7 cellular contexts compared by ENCODE assay signal in genomic region chr6:27145731-27146455, GRCh38.
DNase-seq lines count a peak whose midpoint lies in the region; ATAC-seq and TF ChIP-seq lines count a peak whose summit lies in the region.

No MANE protein-coding gene starts in this region.

- TF ChIP-seq POLR2A in tibial nerve (IDR thresholded peaks at IDR 0.05): peak in 1 of 2 donors; percentile 13

- peak; percentile 93 for DNase-seq in KG1 (lab: John Stamatoyannopoulos, UW)
- DNase-seq in OCI-LY7 (ENCODE audit: low spot score): peak; percentile 93
- DNase-seq in activated T-cell treated with anti-CD3 and anti-CD28 coated beads, Interleukin-2, amount 50 U/mL, for 4 hours: peak; percentile 44
- DNase-seq in fibroblast of mammary gland (ENCODE audit: low read depth): peak; percentile 93
- peak; percentile 83 for DNase-seq in natural killer cell treated with Interleukin-12 subunit alpha and Interleukin-12 subunit beta and Interleukin-15 and Interleukin-18, amount 100 ng/mL, for 72 hours (ENCODE audit: low spot score)
- peak; percentile 46 to 79 for DNase-seq in tibial nerve (ENCODE audit: low spot score in 2 of 2)

- intact Hi-C loops in OCI-LY7 (cut with micrococcal nuclease; ENCODE audit: unreplicated experiment): loop anchor here (1.0 to 10.0 kb wide), 5 partner anchors 14 to 1761 kb away; a partner anchor contains a TSS

- H3K27ac Mint-ChIP-seq in natural killer cell treated with Interleukin-12 subunit alpha and Interleukin-12 subunit beta and Interleukin-15 and Interleukin-18, amount 100 ng/mL, for 72 hours: no peak overlapping the region

- H3K9me2 ChIP-seq in OCI-LY7 (ENCODE audit: insufficient read depth, low read length): no peaks in the 10 kb centered on the region

- H3K36me3 Mint-ChIP-seq in activated T-cell treated with anti-CD3 and anti-CD28 coated beads, Interleukin-2, amount 50 U/mL, for 4 hours (ENCODE audit: insufficient read depth): peaks cover 2% of the 10 kb centered on the region
- peaks cover 5% of the 10 kb centered on the region for H3K36me3 Mint-ChIP-seq in natural killer cell treated with Interleukin-12 subunit alpha and Interleukin-12 subunit beta and Interleukin-15 and Interleukin-18, amount 100 ng/mL, for 72 hours

- no TSS peak for BruUV-seq in OCI-LY7 (replicated peaks; lab: Mats Ljungman, UMichigan)

- H2AFZ ChIP-seq in OCI-LY7 (ENCODE audit: low read length): no peak overlapping the region

- H3K79me2 ChIP-seq in OCI-LY7 (ENCODE audit: insufficient read depth, low read depth, low read length): peaks cover 29% of the 10 kb centered on the region; the same call in 1 of the 2 replicates

- 0 out of 2 replicates have a peak, but pooled peaks cover 3% of the 10 kb centered on the region for H3K36me3 ChIP-seq in OCI-LY7 (ENCODE audit: insufficient read depth, low read length)
- no peaks in the 10 kb centered on the region for H3K36me3 ChIP-seq in tibial nerve

- no peak for TF ChIP-seq CTCF in OCI-LY7 (conservative IDR thresholded peaks at IDR 0.05; ENCODE audit: low read length)
- TF ChIP-seq CTCF in fibroblast of mammary gland (conservative IDR thresholded peaks at IDR 0.05; ENCODE audit: control insufficient read depth, insufficient read depth, low read depth, low read length): no peak
- no peak for TF ChIP-seq CTCF in tibial nerve (IDR thresholded peaks at IDR 0.05)

- H3K27ac ChIP-seq in OCI-LY7 (ENCODE audit: low read depth, low read length, poor library complexity, severe bottlenecking) (peak overlapping the region; percentile 99), tibial nerve (peak overlapping the region; percentile 87 to 92 (median 90))

- peak overlapping the region; percentile 73 for H3K4me3 ChIP-seq in OCI-LY7 (ENCODE audit: low read depth, low read length, poor library complexity, severe bottlenecking)
- peak overlapping the region; percentile 90 for H3K4me3 ChIP-seq in fibroblast of mammary gland (ENCODE audit: control insufficient read depth, low read depth, low read length)
- peak overlapping the region; percentile 56 to 68 (median 60) for H3K4me3 ChIP-seq in tibial nerve

- H3K4me3 Mint-ChIP-seq in activated T-cell treated with anti-CD3 and anti-CD28 coated beads, Interleukin-2, amount 50 U/mL, for 4 hours: no peak overlapping the region
- H3K4me3 Mint-ChIP-seq in natural killer cell treated with Interleukin-12 subunit alpha and Interleukin-12 subunit beta and Interleukin-15 and Interleukin-18, amount 100 ng/mL, for 72 hours: no peak overlapping the region

- peaks cover 70% of the 10 kb centered on the region for H3K4me1 ChIP-seq in OCI-LY7 (ENCODE audit: insufficient read depth, low read length, poor library complexity, severe bottlenecking)
- peaks cover 0 to 18% (median 9%) of the 10 kb centered on the region in 4 donors for H3K4me1 ChIP-seq in tibial nerve

- WGBS in tibial nerve, 2 donors: 0 to 1% methylated on average over 25 of the region's 25 CpGs

- no peaks in the 10 kb centered on the region for H3K27me3 Mint-ChIP-seq in activated T-cell treated with anti-CD3 and anti-CD28 coated beads, Interleukin-2, amount 50 U/mL, for 4 hours (ENCODE audit: low read depth)
- no peaks in the 10 kb centered on the region for H3K27me3 Mint-ChIP-seq in natural killer cell treated with Interleukin-12 subunit alpha and Interleukin-12 subunit beta and Interleukin-15 and Interleukin-18, amount 100 ng/mL, for 72 hours

- peak; percentile 30 for ATAC-seq in GM18867 (IDR thresholded peaks at IDR 0.05; ENCODE audit: unreplicated experiment)
- ATAC-seq in activated T-cell treated with anti-CD3 and anti-CD28 coated beads, Interleukin-2, amount 50 U/mL, for 4 hours: peak; percentile 53 to 55
- peak; percentile 50 to 60 for ATAC-seq in natural killer cell treated with Interleukin-12 subunit alpha and Interleukin-12 subunit beta and Interleukin-15 and Interleukin-18, amount 100 ng/mL, for 72 hours

- H3K27me3 ChIP-seq in tibial nerve: no peaks in the 10 kb centered on the region

- POLR2A ChIA-PET in OCI-LY7 (lab: Charles Lee): interaction anchor here (0.6 to 10.1 kb wide), 24 partner anchors 8 to 1123 kb away, joined by 3 to 235 read pairs (median 6); partner anchors contain the start of gene ZSCAN16

- H3K4me2 ChIP-seq in OCI-LY7 (ENCODE audit: low read length): peak overlapping the region; percentile 86

- no peaks in the 10 kb centered on the region for H3K9me3 Mint-ChIP-seq in activated T-cell treated with anti-CD3 and anti-CD28 coated beads, Interleukin-2, amount 50 U/mL, for 4 hours
- no peaks in the 10 kb centered on the region for H3K9me3 Mint-ChIP-seq in natural killer cell treated with Interleukin-12 subunit alpha and Interleukin-12 subunit beta and Interleukin-15 and Interleukin-18, amount 100 ng/mL, for 72 hours

- no peaks in the 10 kb centered on the region for H3K9me3 ChIP-seq in OCI-LY7 (ENCODE audit: low read length)
- no peaks in the 10 kb centered on the region for H3K9me3 ChIP-seq in tibial nerve

- TF ChIP-seq EP300 in tibial nerve (IDR thresholded peaks at IDR 0.05): peak in 1 of 2 donors; percentile 84

- peaks cover 20% of the 10 kb centered on the region for H3K4me1 Mint-ChIP-seq in activated T-cell treated with anti-CD3 and anti-CD28 coated beads, Interleukin-2, amount 50 U/mL, for 4 hours (ENCODE audit: low read depth)
- H3K4me1 Mint-ChIP-seq in natural killer cell treated with Interleukin-12 subunit alpha and Interleukin-12 subunit beta and Interleukin-15 and Interleukin-18, amount 100 ng/mL, for 72 hours (ENCODE audit: low read depth in 2 of 2): peaks cover 14 to 22% of the 10 kb centered on the region in 2 donors

- no peaks in the 10 kb centered on the region for H4K20me1 ChIP-seq in OCI-LY7 (ENCODE audit: insufficient read depth, low read length)

- CTCF ChIA-PET in OCI-LY7 (lab: Charles Lee; ENCODE audit: unreplicated experiment): interaction anchor here (0.6 to 1.7 kb wide), 2 partner anchors 10 to 14 kb away, joined by 3 to 4 read pairs; no protein-coding TSS in a partner anchor

Comparison
In these comparisons a context has a peak if more than half of its experiments do, and no peak if none do; other contexts are left out.
1. Peak in every context shown above with its lines: DNase-seq, ATAC-seq, H3K4me3 ChIP-seq and H3K27ac ChIP-seq.